Comparison of ENCODE assay signal across 14 cellular contexts in the genomic region with DNA sequence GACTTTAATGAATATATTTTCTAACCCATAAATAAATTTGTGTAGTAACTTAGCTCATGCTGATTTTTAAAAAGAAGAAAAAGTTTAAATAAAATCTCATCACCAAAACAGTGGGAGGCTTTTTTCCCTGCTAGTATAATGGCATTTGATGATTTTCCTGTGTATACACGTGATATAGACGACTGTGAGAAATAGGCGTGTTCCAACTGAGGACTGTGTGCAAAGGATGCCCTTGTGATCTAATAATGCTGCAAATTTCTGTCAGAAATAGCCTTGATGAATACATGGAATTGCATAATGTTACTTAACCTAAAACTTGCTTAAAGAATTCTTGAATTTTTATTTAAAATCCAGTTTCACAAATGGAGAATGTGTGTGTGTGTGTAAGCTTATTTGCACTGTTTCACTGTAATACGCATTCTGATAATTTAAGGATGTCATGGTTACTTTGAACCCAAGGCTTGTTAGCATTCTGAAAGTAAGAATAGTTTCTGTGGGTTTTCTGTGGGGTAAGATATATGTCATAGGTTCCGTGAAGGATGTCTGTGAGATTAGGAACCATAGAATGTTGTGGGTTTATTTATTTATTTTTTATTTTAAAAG.
DNase-seq lines count a peak whose midpoint lies in the region; ATAC-seq and FAIRE-seq lines count a peak whose summit lies in the region.
"Had no signal": no experiment of that assay in that cellular context is flagged by ENCODE, and none has a peak within 500 bp of the region (broad histone marks: within the 10 kb centered on the region; RNA-seq: fewer than 3 reads in every experiment).

No MANE protein-coding gene starts in this region.

- peak; percentile 75 for ATAC-seq in GM18498 (IDR thresholded peaks at IDR 0.05; ENCODE audit: unreplicated experiment)
- peak; percentile 79 for ATAC-seq in GM19395 (IDR thresholded peaks at IDR 0.05; ENCODE audit: unreplicated experiment)
- peak; percentile 92 for ATAC-seq in HG02885 (IDR thresholded peaks at IDR 0.05; ENCODE audit: poor library complexity, unreplicated experiment)
- peak; percentile 64 for ATAC-seq in HG03565 (IDR thresholded peaks at IDR 0.05; ENCODE audit: unreplicated experiment)

- FAIRE-seq in GM19239 (lab: Jason Lieb, UNC), result no peak
- FAIRE-seq: HTR-8/SVneo had no signal

- DNase-seq in NCI-H2196 (lab: John Stamatoyannopoulos, UW; ENCODE audit: unreplicated experiment), result no peak
- DNase-seq in COLO668 (lab: John Stamatoyannopoulos, UW; ENCODE audit: unreplicated experiment), result no peak
- no peak for DNase-seq in iPS-NIHi11 (ENCODE audit: low spot score)
- DNase-seq in GM19239 (ENCODE audit: insufficient read length, low spot score), result no peak
- DNase-seq: CD4-positive, CD25-positive, alpha-beta regulatory T cell; DMS79; MV-4-11; NCI-H146; NCI-H2107 had no signal
